ENCODE assay signal across 1 cellular context in genomic region chr9:95507456-95508241, GRCh38.
TF ChIP-seq lines count a peak whose summit lies in the region.

No MANE protein-coding gene starts in this region.

TF ChIP-seq in HepG2, 621 proteins besides CTCF, POLR2A, EP300 and RAD21 (continued from another document and continues in another):
- TF ChIP-seq LBX2 (CRISPR knock-in tag; IDR thresholded peaks at IDR 0.05; ENCODE audit: borderline replicate concordance) (no peak), HCFC1 (IDR thresholded peaks at IDR 0.05; ENCODE audit: low read depth, low read length) (no peak), ZNF615 (CRISPR knock-in tag; IDR thresholded peaks at IDR 0.05; ENCODE audit: borderline replicate concordance) (no peak), THAP11 (CRISPR knock-in tag; IDR thresholded peaks at IDR 0.05) (no peak), NR1H2 (CRISPR knock-in tag; IDR thresholded peaks at IDR 0.05; ENCODE audit: borderline replicate concordance, low read depth) (no peak), REST (IDR thresholded peaks at IDR 0.05; ENCODE audit: borderline replicate concordance in 1 of 2, low read depth in 1 of 2, low read length in 2 of 2) (0 out of 4 replicates have a peak, but pooled peaks of 1 of the 2 experiments have one; percentile 4), ZNF296 (CRISPR knock-in tag; conservative IDR thresholded peaks at IDR 0.05) (no peak), ARID5B (CRISPR knock-in tag; IDR thresholded peaks at IDR 0.05) (no peak), NR0B2 (CRISPR knock-in tag; IDR thresholded peaks at IDR 0.05) (no peak; the same call in 1 of the 2 replicates), ASH2L (IDR thresholded peaks at IDR 0.05; ENCODE audit: insufficient read length, low read depth, low read length) (peak; percentile 24), ZNF207 (IDR thresholded peaks at IDR 0.05; ENCODE audit: borderline replicate concordance) (no peak), MED8 (CRISPR knock-in tag; IDR thresholded peaks at IDR 0.05; ENCODE audit: insufficient replicate concordance) (no peak), ARID2 (CRISPR knock-in tag; IDR thresholded peaks at IDR 0.05; ENCODE audit: borderline replicate concordance) (0 out of 2 replicates have a peak, but pooled peaks have one; percentile 69), PRDM15 (CRISPR knock-in tag; IDR thresholded peaks at IDR 0.05) (no peak), IRF9 (CRISPR knock-in tag; IDR thresholded peaks at IDR 0.05; ENCODE audit: borderline replicate concordance) (no peak), PAX8 (CRISPR knock-in tag; IDR thresholded peaks at IDR 0.05; ENCODE audit: borderline replicate concordance) (no peak), NCOA2 (CRISPR knock-in tag; IDR thresholded peaks at IDR 0.05) (no peak), HNF4A (CRISPR knock-in tag; IDR thresholded peaks at IDR 0.05) (peak; percentile 20; the same call in 1 of the 2 replicates), GPBP1L1 (CRISPR knock-in tag; IDR thresholded peaks at IDR 0.05) (no peak), HOXA9 (CRISPR knock-in tag; IDR thresholded peaks at IDR 0.05; ENCODE audit: borderline replicate concordance) (no peak), ZNF230 (CRISPR knock-in tag; IDR thresholded peaks at IDR 0.05) (no peak), GATAD1 (CRISPR knock-in tag; IDR thresholded peaks at IDR 0.05) (no peak), RNF219 (CRISPR knock-in tag; IDR thresholded peaks at IDR 0.05) (no peak), ETS1 (CRISPR knock-in tag; IDR thresholded peaks at IDR 0.05) (no peak), ZNF3 (CRISPR knock-in tag; IDR thresholded peaks at IDR 0.05) (no peak), NR2F6 (IDR thresholded peaks at IDR 0.05) (no peak), NR2F6 (CRISPR knock-in tag; IDR thresholded peaks at IDR 0.05) (no peak), SRF (IDR thresholded peaks at IDR 0.05; ENCODE audit: low read depth, low read length) (no peak), ZGPAT (CRISPR knock-in tag; IDR thresholded peaks at IDR 0.05) (no peak), ZMYM2 (CRISPR knock-in tag; IDR thresholded peaks at IDR 0.05) (no peak), DNMT3B (CRISPR knock-in tag; conservative IDR thresholded peaks at IDR 0.05) (no peak), ZNF160 (CRISPR knock-in tag; IDR thresholded peaks at IDR 0.05) (0 out of 2 replicates have a peak, but pooled peaks have one; percentile 43), U2AF2 (IDR thresholded peaks at IDR 0.05; ENCODE audit: low read depth, low read length) (no peak; the same call in 1 of the 2 replicates), E2F2 (CRISPR knock-in tag; IDR thresholded peaks at IDR 0.05; ENCODE audit: borderline replicate concordance) (no peak), ATM (IDR thresholded peaks at IDR 0.05; ENCODE audit: borderline replicate concordance) (no peak)
